Comparison of ENCODE assay signal across 9 cellular contexts in genomic region chr1:18786149-18786548, GRCh38.
"Had no signal": no experiment of that assay in that cellular context is flagged by ENCODE, and none has a peak within 500 bp of the region (broad histone marks: within the 10 kb centered on the region; RNA-seq: fewer than 3 reads in every experiment).

No MANE protein-coding gene starts in this region.

- FAIRE-seq: H54 had no signal

- H2AFZ ChIP-seq: GM23248 had no signal

- DNase-seq: GM23248, GOT3, H7, H9, HCEC 1CT, HFFc6 had no signal

- H3K4me1 ChIP-seq: HAP-1 had no signal

- H3K9me3 Mint-ChIP-seq: HFFc6 had no signal

- ATAC-seq: HCT116 had no signal

- H3K27ac ChIP-seq: GM23248 had no signal

- H3K9ac ChIP-seq: GM23248 had no signal

- H3K9me3 ChIP-seq: HAP-1 had no signal

- H3K4me3 Mint-ChIP-seq: H9, HFFc6 had no signal

- H3K4me3 ChIP-seq: GM23248, HAP-1 had no signal

- H3K36me3 ChIP-seq: HAP-1 had no signal

- H3K27ac Mint-ChIP-seq: H9, HFFc6 had no signal
